Comparison of ENCODE assay signal across 18 cellular contexts in genomic region chr13:65783383-65783782, GRCh38.
DNase-seq lines count a peak whose midpoint lies in the region; ATAC-seq and TF ChIP-seq lines count a peak whose summit lies in the region.
"Had no signal": no experiment of that assay in that cellular context is flagged by ENCODE, and none has a peak within 500 bp of the region (broad histone marks: within the 10 kb centered on the region; RNA-seq: fewer than 3 reads in every experiment).

No MANE protein-coding gene starts in this region.

- H3K23ac ChIP-seq in neuronal stem cell (ENCODE audit: low read depth, low read length, poor library complexity) = no peak overlapping the region

- H2BK120ac ChIP-seq in neuronal stem cell (ENCODE audit: low read depth, low read length) = no peak overlapping the region

- H3K4me3 ChIP-seq in right cardiac atrium (ENCODE audit: low read length) = no peak overlapping the region
- no peak overlapping the region for H3K4me3 ChIP-seq in right atrium auricular region
- no peak overlapping the region for H3K4me3 ChIP-seq in neuronal stem cell (ENCODE audit: low read length in 2 of 2)
- H3K4me3 ChIP-seq in coronary artery = no peak overlapping the region
- H3K4me3 ChIP-seq: A549, GM23248, HAP-1 had no signal

- H3K27ac ChIP-seq in right cardiac atrium (ENCODE audit: low read length) = no peak overlapping the region
- H3K27ac ChIP-seq in right atrium auricular region = no peak overlapping the region
- H3K27ac ChIP-seq in neuronal stem cell (replicated peaks; ENCODE audit: low read length) = no peak overlapping the region
- no peak overlapping the region for H3K27ac ChIP-seq in coronary artery
- H3K27ac ChIP-seq: 22Rv1, A549, C4-2B, GM23248 had no signal

- no peaks in the 10 kb centered on the region for H3K27me3 Mint-ChIP-seq in stimulated activated memory B cell treated with anti-CD40 and anti-IgM and Interleukin-4, amounts not matched to agents 10 μg/mL and 1 μg/mL and 100 μg/mL, for 72 hours
- no peaks in the 10 kb centered on the region for H3K27me3 Mint-ChIP-seq in type B pancreatic cell
- H3K27me3 Mint-ChIP-seq: CD4-positive, alpha-beta T cell had no signal

- no peaks in the 10 kb centered on the region for H3K36me3 Mint-ChIP-seq in stimulated activated memory B cell treated with anti-CD40 and anti-IgM and Interleukin-4, amounts not matched to agents 10 μg/mL and 1 μg/mL and 100 μg/mL, for 72 hours
- no peaks in the 10 kb centered on the region for H3K36me3 Mint-ChIP-seq in type B pancreatic cell

- no peak overlapping the region for H3K9ac ChIP-seq in neuronal stem cell (ENCODE audit: low read depth, low read length, poor library complexity)
- H3K9ac ChIP-seq: GM23248 had no signal

- H3K4me2 ChIP-seq in neuronal stem cell (ENCODE audit: insufficient read depth, low read length, poor library complexity, severe bottlenecking) = no peak overlapping the region
- H3K4me2 ChIP-seq: A549 had no signal

- no peak overlapping the region for H4K91ac ChIP-seq in neuronal stem cell (ENCODE audit: low read depth, low read length, poor library complexity)

- H4K8ac ChIP-seq in neuronal stem cell (ENCODE audit: low read depth, low read length) = no peak overlapping the region

- peak overlapping the region; percentile 32 for H3K14ac ChIP-seq in neuronal stem cell (ENCODE audit: low read length)

- WGBS in right cardiac atrium = 94% methylated on average over 6 of the region's 6 CpGs
- no CpG with 5 or more reads among the region's 6 CpGs for WGBS in neuronal stem cell (ENCODE audit: extremely low coverage in 2 of 2, insufficient read length in 2 of 2, insufficient replicate concordance in 1 of 2), 2 donors

- H3K9me3 ChIP-seq in right cardiac atrium (ENCODE audit: control insufficient read depth, low read length) = no peaks in the 10 kb centered on the region
- H3K9me3 ChIP-seq in right atrium auricular region = no peaks in the 10 kb centered on the region
- no peaks in the 10 kb centered on the region for H3K9me3 ChIP-seq in neuronal stem cell (replicated peaks in 1 of 2; ENCODE audit: control insufficient read depth in 2 of 2, insufficient read depth in 1 of 2, low read depth in 1 of 2, low read length in 2 of 2)
- H3K9me3 ChIP-seq: A549, Caco-2, HAP-1 had no signal

- H2BK15ac ChIP-seq in neuronal stem cell (ENCODE audit: low read length) = no peak overlapping the region

- peaks cover 13% of the 10 kb centered on the region for H3K9me3 Mint-ChIP-seq in stimulated activated memory B cell treated with anti-CD40 and anti-IgM and Interleukin-4, amounts not matched to agents 10 μg/mL and 1 μg/mL and 100 μg/mL, for 72 hours
- H3K9me3 Mint-ChIP-seq in type B pancreatic cell = no peaks in the 10 kb centered on the region

- intact Hi-C loops in right cardiac atrium (cut with DNase I) = no loop called here

- TF ChIP-seq CTCF in right atrium auricular region (IDR thresholded peaks at IDR 0.05) (no peak), type B pancreatic cell (conservative IDR thresholded peaks at IDR 0.05) (no peak), coronary artery (IDR thresholded peaks at IDR 0.05) (no peak)

- peak overlapping the region; percentile 23 for H3K18ac ChIP-seq in neuronal stem cell (ENCODE audit: low read length)

- no peak overlapping the region for H2AK5ac ChIP-seq in neuronal stem cell (ENCODE audit: low read depth, low read length)

- no peak for ATAC-seq in right cardiac atrium
- peak; percentile 31 for ATAC-seq in stimulated activated memory B cell treated with anti-CD40 and anti-IgM and Interleukin-4, amounts not matched to agents 10 μg/mL and 1 μg/mL and 100 μg/mL, for 72 hours
- ATAC-seq: A549 had no signal

- H3K27me3 ChIP-seq in right cardiac atrium (ENCODE audit: control insufficient read depth, insufficient read depth) (no peaks in the 10 kb centered on the region), right atrium auricular region (no peaks in the 10 kb centered on the region), neuronal stem cell (ENCODE audit: control insufficient read depth in 3 of 3, insufficient read depth in 3 of 3, low read depth in 1 of 3, low read length in 3 of 3) (no peaks in the 10 kb centered on the region)

- peak in 2 of 3 donors; percentile 7 to 20 for DNase-seq in right cardiac atrium
- no peak for DNase-seq in right atrium auricular region (ENCODE audit: low spot score)
- DNase-seq in neuronal stem cell (ENCODE audit: low spot score) = no peak
- no peak for DNase-seq in type B pancreatic cell (ENCODE audit: extremely low spot score, unreplicated experiment)
- no peak for DNase-seq in stimulated activated naive CD4-positive, alpha-beta T cell (lab: John Stamatoyannopoulos, UW)
- no peak for DNase-seq in coronary artery (ENCODE audit: low spot score)
- DNase-seq: AML-193; Caco-2; CD4-positive, alpha-beta T cell; DMS153; DMS79; GDM1; GM23248 had no signal

- H2BK5ac ChIP-seq in neuronal stem cell (ENCODE audit: low read length) = no peak overlapping the region

- peak overlapping the region; percentile 22 for H2AFZ ChIP-seq in neuronal stem cell (ENCODE audit: low read length)
- H2AFZ ChIP-seq: GM23248 had no signal

- no peaks in the 10 kb centered on the region for H3K79me1 ChIP-seq in neuronal stem cell (ENCODE audit: low read depth, low read length)

- H3K36me3 ChIP-seq in right atrium auricular region = no peaks in the 10 kb centered on the region
- H3K36me3 ChIP-seq in neuronal stem cell (replicated peaks in 1 of 2; ENCODE audit: control insufficient read depth in 2 of 2, insufficient read depth in 2 of 2, low read length in 2 of 2) = no peaks in the 10 kb centered on the region
- H3K36me3 ChIP-seq: HAP-1 had no signal

- H2BK12ac ChIP-seq in neuronal stem cell (ENCODE audit: low read length) = peak overlapping the region; percentile 33

- H3K4me3 Mint-ChIP-seq in stimulated activated memory B cell treated with anti-CD40 and anti-IgM and Interleukin-4, amounts not matched to agents 10 μg/mL and 1 μg/mL and 100 μg/mL, for 72 hours = no peak overlapping the region
- no peak overlapping the region for H3K4me3 Mint-ChIP-seq in type B pancreatic cell
- H3K4me3 Mint-ChIP-seq: CD4-positive, alpha-beta T cell had no signal

- no peaks in the 10 kb centered on the region for H3K4me1 Mint-ChIP-seq in stimulated activated memory B cell treated with anti-CD40 and anti-IgM and Interleukin-4, amounts not matched to agents 10 μg/mL and 1 μg/mL and 100 μg/mL, for 72 hours
- H3K4me1 Mint-ChIP-seq in type B pancreatic cell (ENCODE audit: unreplicated experiment) = no peaks in the 10 kb centered on the region

- H3K4me1 ChIP-seq in right cardiac atrium (ENCODE audit: control insufficient read depth, insufficient read depth, low read length) (no peaks in the 10 kb centered on the region), right atrium auricular region (no peaks in the 10 kb centered on the region), neuronal stem cell (ENCODE audit: control insufficient read depth in 2 of 2, insufficient read depth in 1 of 2, low read depth in 1 of 2, low read length in 2 of 2) (no peaks in the 10 kb centered on the region)
- H3K4me1 ChIP-seq: A549, Caco-2, HAP-1 had no signal

- no peak overlapping the region for H3K4ac ChIP-seq in neuronal stem cell (ENCODE audit: low read length)

- no peak overlapping the region for H3K27ac Mint-ChIP-seq in stimulated activated memory B cell treated with anti-CD40 and anti-IgM and Interleukin-4, amounts not matched to agents 10 μg/mL and 1 μg/mL and 100 μg/mL, for 72 hours
- H3K27ac Mint-ChIP-seq in type B pancreatic cell = no peak overlapping the region
- H3K27ac Mint-ChIP-seq: CD4-positive, alpha-beta T cell had no signal

Comparison
In these comparisons a context has a peak if more than half of its experiments do, and no peak if none do; other contexts are left out.
1. DNase-seq: peak in right cardiac atrium (2 of 3); none in right atrium auricular region (single experiment), neuronal stem cell (single experiment), type B pancreatic cell (single experiment), stimulated activated naive CD4-positive, alpha-beta T cell (0 of 6) and coronary artery (single experiment).